Comparison of ENCODE assay signal across 15 cellular contexts in genomic region chr7:7122701-7123281, GRCh38. TPM values are rescaled to one million over a fixed set of nuclear protein-coding genes. Genes with fewer than 3 reads are reported as not detected.
DNase-seq lines count a peak whose midpoint lies in the region; FAIRE-seq and TF ChIP-seq lines count a peak whose summit lies in the region.
"Had no signal": no experiment of that assay in that cellular context is flagged by ENCODE, and none has a peak within 500 bp of the region (broad histone marks: within the 10 kb centered on the region; RNA-seq: fewer than 3 reads in every experiment).

No MANE protein-coding gene starts in this region.

- WGBS in mammary epithelial cell (ENCODE audit: low coverage, missing lambda C conversion rate): 75% methylated on average over 4 of the region's 4 CpGs
- 76 to 79% methylated on average over 4 of the region's 4 CpGs for WGBS in thyroid gland, 2 donors

- no peaks in the 10 kb centered on the region for H3K9me2 ChIP-seq in OCI-LY7 (ENCODE audit: insufficient read depth, low read length)

- intact Hi-C loops in mammary epithelial cell (cut with micrococcal nuclease): no loop called here
- intact Hi-C loops in OCI-LY7 (cut with micrococcal nuclease; ENCODE audit: unreplicated experiment): no loop called here
- intact Hi-C loops in thyroid gland (cut with DNase I): no loop called here

- CTCF ChIA-PET in mammary epithelial cell (lab: Charles Lee; ENCODE audit: low non-redundant PET) (no interaction called here), OCI-LY7 (lab: Charles Lee; ENCODE audit: unreplicated experiment) (no interaction called here)

- no peak overlapping the region for H3K4me2 ChIP-seq in mammary epithelial cell (ENCODE audit: insufficient read depth, low read depth, low read length)
- peak overlapping the region; percentile 18 for H3K4me2 ChIP-seq in keratinocyte (ENCODE audit: control insufficient read depth, extremely low read depth, insufficient read depth, low read depth, low read length)
- no peak overlapping the region for H3K4me2 ChIP-seq in OCI-LY7 (ENCODE audit: low read length)

- peak; percentile 32 for FAIRE-seq in keratinocyte (lab: Jason Lieb, UNC)

- peaks cover 19% of the 10 kb centered on the region for H3K4me1 ChIP-seq in ACC112 (ENCODE audit: control insufficient read depth, insufficient read depth, low read length, unreplicated experiment)
- no peaks in the 10 kb centered on the region for H3K4me1 ChIP-seq in mammary epithelial cell (ENCODE audit: insufficient read depth, low read length)
- peaks cover 10% of the 10 kb centered on the region for H3K4me1 ChIP-seq in keratinocyte (ENCODE audit: control insufficient read depth, extremely low read depth, insufficient read depth, low read length)
- H3K4me1 ChIP-seq in OCI-LY7 (ENCODE audit: insufficient read depth, low read length, poor library complexity, severe bottlenecking): no peaks in the 10 kb centered on the region
- no peaks in the 10 kb centered on the region for H3K4me1 ChIP-seq in thyroid gland

- no peak for TF ChIP-seq POLR2A in thyroid gland (IDR thresholded peaks at IDR 0.05)

- in situ Hi-C loops in mammary epithelial cell (cut with MboI; ENCODE audit: low sequenced_read_pairs in 2 of 2): loop anchor here (25.0 kb wide), 3 partner anchors 140 to 415 kb away; partner anchors contain the start of gene COL28A1 (in 1 of the 2)

- H3K9ac ChIP-seq in mammary epithelial cell (ENCODE audit: insufficient read depth, low read length) (no peak overlapping the region), keratinocyte (ENCODE audit: control insufficient read depth, extremely low read depth, insufficient read depth, low read length) (no peak overlapping the region)

- dilution Hi-C loops in mammary epithelial cell (cut with HindIII; ENCODE audit: low sequenced_read_pairs) (no loop called here), keratinocyte (cut with MboI; ENCODE audit: extremely low pct_ligation_motif_present, low sequenced_read_pairs) (no loop called here)

- no peaks in the 10 kb centered on the region for H3K36me3 ChIP-seq in ACC112 (ENCODE audit: insufficient read depth, low read length)
- no peaks in the 10 kb centered on the region for H3K36me3 ChIP-seq in mammary epithelial cell (ENCODE audit: insufficient read depth, low read length)
- H3K36me3 ChIP-seq in keratinocyte (ENCODE audit: control insufficient read depth in 2 of 2, extremely low read depth in 1 of 2, insufficient read depth in 2 of 2, low read length in 2 of 2): no peaks in the 10 kb centered on the region
- no peaks in the 10 kb centered on the region for H3K36me3 ChIP-seq in OCI-LY7 (ENCODE audit: insufficient read depth, low read length)
- H3K36me3 ChIP-seq in thyroid gland: no peaks in the 10 kb centered on the region

- no TSS peak for BruUV-seq in mammary epithelial cell (replicated peaks; lab: Mats Ljungman, UMichigan)
- BruUV-seq in OCI-LY7 (replicated peaks; lab: Mats Ljungman, UMichigan): no TSS peak

- DNase-seq in HS-5 (ENCODE audit: low read depth) (peak; percentile 85), mammary epithelial cell (peak; percentile 82), keratinocyte (ENCODE audit: low read depth, low spot score) (no peak), OCI-LY7 (ENCODE audit: low spot score) (no peak), kidney tubule cell (ENCODE audit: low spot score) (no peak), NCI-H2029 (lab: John Stamatoyannopoulos, UW) (no peak), thyroid gland (no peak)
- DNase-seq: activated CD4-positive, alpha-beta T cell treated with anti-CD3 and anti-CD28 coated beads, Interleukin-2, amount 10 ng/mL, durations not matched to agents 24 days and 14 days; activated naive CD4-positive, alpha-beta T cell; C1 segment of cervical spinal cord; naive B cell; NCI-H2107; stimulated activated CD4-positive, alpha-beta T cell treated with anti-CD3 and anti-CD28 coated beads, Interleukin-15, amount 100 ng/mL, for 24 hours; stimulated activated naive CD4-positive, alpha-beta T cell had no signal

- H3K27ac ChIP-seq in ACC112 (ENCODE audit: low read depth, low read length) (peak overlapping the region; percentile 81), mammary epithelial cell (ENCODE audit: insufficient read depth, low read depth, low read length) (no peak overlapping the region), keratinocyte (ENCODE audit: control insufficient read depth, insufficient read depth, low read length) (no peak overlapping the region), OCI-LY7 (ENCODE audit: low read depth, low read length, poor library complexity, severe bottlenecking) (no peak overlapping the region), thyroid gland (peak overlapping the region in 1 of 3 donors; percentile 18)

- H3K27me3 ChIP-seq in ACC112 (ENCODE audit: insufficient read depth, low read length) (no peaks in the 10 kb centered on the region), mammary epithelial cell (ENCODE audit: insufficient read depth, low read length) (no peaks in the 10 kb centered on the region), keratinocyte (ENCODE audit: control insufficient read depth, extremely low read depth, insufficient read depth, low read length) (no peaks in the 10 kb centered on the region), thyroid gland (no peaks in the 10 kb centered on the region)

- peak overlapping the region; percentile 67 for H3K4me3 ChIP-seq in ACC112 (ENCODE audit: low read depth, low read length)
- H3K4me3 ChIP-seq in mammary epithelial cell (replicated peaks in 1 of 3; ENCODE audit: insufficient read depth in 1 of 3, low read depth in 2 of 3, low read length in 3 of 3): no peak overlapping the region
- H3K4me3 ChIP-seq in keratinocyte (ENCODE audit: control insufficient read depth in 2 of 3, extremely low read depth in 1 of 3, insufficient read depth in 2 of 3, low read depth in 1 of 3, low read length in 3 of 3): no peak overlapping the region
- H3K4me3 ChIP-seq in OCI-LY7 (ENCODE audit: low read depth, low read length, poor library complexity, severe bottlenecking): no peak overlapping the region
- no peak overlapping the region for H3K4me3 ChIP-seq in thyroid gland (replicated peaks in 1 of 3)

- H2AFZ ChIP-seq in ACC112 (ENCODE audit: low read length, unreplicated experiment) (peak overlapping the region; percentile 11), mammary epithelial cell (ENCODE audit: low read depth, low read length) (no peak overlapping the region), keratinocyte (ENCODE audit: control insufficient read depth, low read length) (no peak overlapping the region), OCI-LY7 (ENCODE audit: low read length) (no peak overlapping the region)

- H4K20me1 ChIP-seq in mammary epithelial cell (ENCODE audit: insufficient read depth, low read length) (no peaks in the 10 kb centered on the region), keratinocyte (ENCODE audit: control insufficient read depth, extremely low read depth, insufficient read depth, low read length) (no peaks in the 10 kb centered on the region), OCI-LY7 (ENCODE audit: insufficient read depth, low read length) (no peaks in the 10 kb centered on the region)

- TF ChIP-seq CTCF in mammary epithelial cell (conservative IDR thresholded peaks at IDR 0.05 in 1 of 2, IDR thresholded peaks at IDR 0.05 in 1 of 2; ENCODE audit: extremely low read depth in 1 of 2, insufficient read depth in 1 of 2, low read depth in 1 of 2, low read length in 2 of 2) (no peak), keratinocyte (optimal IDR thresholded peaks at IDR 0.05 in 1 of 3, IDR thresholded peaks at IDR 0.05 in 1 of 3, conservative IDR thresholded peaks at IDR 0.05 in 1 of 3; ENCODE audit: extremely low read depth in 1 of 3, insufficient read depth in 2 of 3, low read length in 3 of 3) (no peak), OCI-LY7 (conservative IDR thresholded peaks at IDR 0.05; ENCODE audit: low read length) (no peak), thyroid gland (IDR thresholded peaks at IDR 0.05) (no peak)

- no peaks in the 10 kb centered on the region for H3K9me3 ChIP-seq in mammary epithelial cell (replicated peaks; ENCODE audit: insufficient read depth, low read length)
- H3K9me3 ChIP-seq in keratinocyte (ENCODE audit: control insufficient read depth, low read depth, low read length): no peaks in the 10 kb centered on the region
- H3K9me3 ChIP-seq in OCI-LY7 (ENCODE audit: low read length): no peaks in the 10 kb centered on the region
- H3K9me3 ChIP-seq in thyroid gland: no peaks in the 10 kb centered on the region

- no peaks in the 10 kb centered on the region for H3K9me1 ChIP-seq in keratinocyte (ENCODE audit: control insufficient read depth, extremely low read depth, insufficient read depth, low read length)

- POLR2A ChIA-PET in OCI-LY7 (lab: Charles Lee): interaction anchor here (0.6 to 1.4 kb wide), 3 partner anchors 8 to 401 kb away, joined by 3 read pairs; no protein-coding TSS in a partner anchor

- H3K79me2 ChIP-seq in ACC112 (ENCODE audit: control insufficient read depth, insufficient read depth, low read length, unreplicated experiment) (no peaks in the 10 kb centered on the region), mammary epithelial cell (ENCODE audit: insufficient read depth, low read length) (no peaks in the 10 kb centered on the region), keratinocyte (ENCODE audit: control insufficient read depth, insufficient read depth, low read length) (no peaks in the 10 kb centered on the region), OCI-LY7 (ENCODE audit: insufficient read depth, low read depth, low read length) (no peaks in the 10 kb centered on the region)

RNA-seq across cellular contexts. Expression of gene C1GALT1, which starts 59.6 kb away (rescaled TPM):
- total RNA-seq in mammary epithelial cell: 10 to 100 TPM; 51.2 to 57.7 TPM
- 27.5 TPM for polyA plus RNA-seq in mammary epithelial cell
- polyA minus RNA-seq in mammary epithelial cell: 25.5 TPM
- polyA plus RNA-seq in keratinocyte: 30.6 to 44.3 TPM (median 32.7 TPM) in 3 replicates
- 50.8 TPM for polyA plus RNA-seq in keratinocyte (2011; ENCODE audit: low read depth)
- polyA plus RNA-seq in keratinocyte (2011; cell fraction: cytosol; rRNA removed): 13.2 and 30.3 TPM in 2 replicates
- 38.1 and 51.3 TPM in 2 replicates for polyA plus RNA-seq in keratinocyte (2011; cell fraction: nucleus; rRNA removed)
- polyA plus RNA-seq in keratinocyte (2012; ENCODE audit: low replicate concordance): 18.1 and 24.4 TPM in 2 replicates
- polyA minus RNA-seq in keratinocyte: 2.3 to 32.5 TPM (median 12.1 TPM) in 3 replicates
- 17.3 TPM for polyA minus RNA-seq in keratinocyte (2011; cell fraction: cytosol; rRNA and poly(A)+ RNA removed)
- polyA minus RNA-seq in keratinocyte (2011; cell fraction: nucleus; rRNA and poly(A)+ RNA removed): 26.7 and 49.9 TPM in 2 replicates
- 18.9 and 28.9 TPM in 2 replicates for total RNA-seq in OCI-LY7 (2014; rRNA removed; shearing (Covaris generic))
- 30.0 and 31.6 TPM in 2 replicates for total RNA-seq in OCI-LY7 (2022)
- 10 to 100 TPM; 42.9 to 99.9 (median 54.6) TPM for total RNA-seq in thyroid gland

Comparison
In these comparisons a context has a peak if more than half of its experiments do, and no peak if none do; other contexts are left out.
1. DNase-seq: peak in HS-5 (single experiment) and mammary epithelial cell (single experiment); none in keratinocyte (single experiment), OCI-LY7 (single experiment), kidney tubule cell (single experiment), NCI-H2029 (single experiment) and thyroid gland (0 of 2).